Comparison of ENCODE assay signal across 1 cellular context in the genomic region with DNA sequence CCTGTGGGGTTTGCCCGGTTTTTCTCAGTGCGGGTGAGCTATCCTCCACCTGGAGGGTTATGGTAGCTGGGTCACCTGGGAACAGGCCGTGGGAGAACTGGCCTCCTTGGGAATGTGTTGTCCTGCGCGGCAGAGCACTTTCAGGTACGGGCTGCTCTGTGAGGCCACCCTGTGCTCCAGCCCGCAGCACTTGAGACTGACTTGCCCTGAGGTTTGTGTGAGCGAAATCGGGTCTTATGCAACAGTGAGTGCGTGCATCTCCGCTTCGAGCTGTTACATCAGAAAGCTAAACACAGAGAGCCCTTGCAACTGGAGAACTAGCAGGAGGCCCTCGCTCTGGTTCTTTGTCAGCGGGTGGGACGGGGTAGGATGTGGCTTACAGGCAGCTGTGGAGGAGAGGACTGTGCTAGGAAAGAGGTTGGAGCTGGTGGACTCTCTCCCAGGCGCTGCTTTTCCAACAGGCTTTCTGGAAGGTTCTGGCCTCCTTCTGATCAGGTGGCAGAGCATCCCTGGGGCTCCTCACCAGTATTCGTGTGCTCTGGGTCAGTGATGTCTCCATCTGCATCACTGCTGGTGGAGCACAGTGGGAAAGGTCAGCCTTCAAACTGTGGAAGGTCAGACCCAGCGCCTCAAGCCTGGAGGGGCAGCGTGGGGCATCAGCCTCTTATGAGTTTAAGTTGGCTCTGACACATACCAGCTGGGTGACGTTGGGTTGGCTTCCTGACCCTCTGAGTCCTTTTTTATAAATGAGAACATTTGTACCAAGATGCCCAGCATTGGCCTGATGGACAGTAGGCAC.
TF ChIP-seq lines count a peak whose summit lies in the region.

No MANE protein-coding gene starts in this region.

TF ChIP-seq in HepG2, 621 proteins besides CTCF, POLR2A, EP300 and RAD21 (continued from another document and continues in another):
- TF ChIP-seq, protein P1, sequence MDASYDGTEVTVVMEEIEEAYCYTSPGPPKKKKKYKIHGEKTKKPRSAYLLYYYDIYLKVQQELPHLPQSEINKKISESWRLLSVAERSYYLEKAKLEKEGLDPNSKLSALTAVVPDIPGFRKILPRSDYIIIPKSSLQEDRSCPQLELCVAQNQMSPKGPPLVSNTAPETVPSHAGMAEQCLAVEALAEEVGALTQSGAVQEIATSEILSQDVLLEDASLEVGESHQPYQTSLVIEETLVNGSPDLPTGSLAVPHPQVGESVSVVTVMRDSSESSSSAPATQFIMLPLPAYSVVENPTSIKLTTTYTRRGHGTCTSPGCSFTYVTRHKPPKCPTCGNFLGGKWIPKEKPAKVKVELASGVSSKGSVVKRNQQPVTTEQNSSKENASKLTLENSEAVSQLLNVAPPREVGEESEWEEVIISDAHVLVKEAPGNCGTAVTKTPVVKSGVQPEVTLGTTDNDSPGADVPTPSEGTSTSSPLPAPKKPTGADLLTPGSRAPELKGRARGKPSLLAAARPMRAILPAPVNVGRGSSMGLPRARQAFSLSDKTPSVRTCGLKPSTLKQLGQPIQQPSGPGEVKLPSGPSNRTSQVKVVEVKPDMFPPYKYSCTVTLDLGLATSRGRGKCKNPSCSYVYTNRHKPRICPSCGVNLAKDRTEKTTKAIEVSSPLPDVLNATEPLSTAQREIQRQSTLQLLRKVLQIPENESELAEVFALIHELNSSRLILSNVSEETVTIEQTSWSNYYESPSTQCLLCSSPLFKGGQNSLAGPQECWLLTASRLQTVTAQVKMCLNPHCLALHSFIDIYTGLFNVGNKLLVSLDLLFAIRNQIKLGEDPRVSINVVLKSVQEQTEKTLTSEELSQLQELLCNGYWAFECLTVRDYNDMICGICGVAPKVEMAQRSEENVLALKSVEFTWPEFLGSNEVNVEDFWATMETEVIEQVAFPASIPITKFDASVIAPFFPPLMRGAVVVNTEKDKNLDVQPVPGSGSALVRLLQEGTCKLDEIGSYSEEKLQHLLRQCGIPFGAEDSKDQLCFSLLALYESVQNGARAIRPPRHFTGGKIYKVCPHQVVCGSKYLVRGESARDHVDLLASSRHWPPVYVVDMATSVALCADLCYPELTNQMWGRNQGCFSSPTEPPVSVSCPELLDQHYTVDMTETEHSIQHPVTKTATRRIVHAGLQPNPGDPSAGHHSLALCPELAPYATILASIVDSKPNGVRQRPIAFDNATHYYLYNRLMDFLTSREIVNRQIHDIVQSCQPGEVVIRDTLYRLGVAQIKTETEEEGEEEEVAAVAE (CRISPR knock-in tag; IDR thresholded peaks at IDR 0.05; ENCODE audit: borderline replicate concordance) = no peak
- TF ChIP-seq NFE2 (CRISPR knock-in tag; IDR thresholded peaks at IDR 0.05) = no peak
- peak; percentile 41; the same call in 1 of the 2 replicates for TF ChIP-seq HNF4G (IDR thresholded peaks at IDR 0.05; ENCODE audit: borderline replicate concordance, low read depth, low read length)
- TF ChIP-seq HNF4G (CRISPR knock-in tag; IDR thresholded peaks at IDR 0.05; ENCODE audit: borderline replicate concordance, low read depth) = no peak; the same call in 1 of the 2 replicates
- no peak for TF ChIP-seq TSC22D2 (CRISPR knock-in tag; IDR thresholded peaks at IDR 0.05; ENCODE audit: borderline replicate concordance)
- no peak for TF ChIP-seq ZNF430 (CRISPR knock-in tag; IDR thresholded peaks at IDR 0.05)
- TF ChIP-seq, protein P2, sequence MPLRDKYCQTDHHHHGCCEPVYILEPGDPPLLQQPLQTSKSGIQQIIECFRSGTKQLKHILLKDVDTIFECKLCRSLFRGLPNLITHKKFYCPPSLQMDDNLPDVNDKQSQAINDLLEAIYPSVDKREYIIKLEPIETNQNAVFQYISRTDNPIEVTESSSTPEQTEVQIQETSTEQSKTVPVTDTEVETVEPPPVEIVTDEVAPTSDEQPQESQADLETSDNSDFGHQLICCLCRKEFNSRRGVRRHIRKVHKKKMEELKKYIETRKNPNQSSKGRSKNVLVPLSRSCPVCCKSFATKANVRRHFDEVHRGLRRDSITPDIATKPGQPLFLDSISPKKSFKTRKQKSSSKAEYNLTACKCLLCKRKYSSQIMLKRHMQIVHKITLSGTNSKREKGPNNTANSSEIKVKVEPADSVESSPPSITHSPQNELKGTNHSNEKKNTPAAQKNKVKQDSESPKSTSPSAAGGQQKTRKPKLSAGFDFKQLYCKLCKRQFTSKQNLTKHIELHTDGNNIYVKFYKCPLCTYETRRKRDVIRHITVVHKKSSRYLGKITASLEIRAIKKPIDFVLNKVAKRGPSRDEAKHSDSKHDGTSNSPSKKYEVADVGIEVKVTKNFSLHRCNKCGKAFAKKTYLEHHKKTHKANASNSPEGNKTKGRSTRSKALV (CRISPR knock-in tag; IDR thresholded peaks at IDR 0.05) = no peak
- TF ChIP-seq ZNF891 (CRISPR knock-in tag; IDR thresholded peaks at IDR 0.05) = peak; percentile 75
- TF ChIP-seq REL (CRISPR knock-in tag; conservative IDR thresholded peaks at IDR 0.05) = no peak
- TF ChIP-seq, protein P3, sequence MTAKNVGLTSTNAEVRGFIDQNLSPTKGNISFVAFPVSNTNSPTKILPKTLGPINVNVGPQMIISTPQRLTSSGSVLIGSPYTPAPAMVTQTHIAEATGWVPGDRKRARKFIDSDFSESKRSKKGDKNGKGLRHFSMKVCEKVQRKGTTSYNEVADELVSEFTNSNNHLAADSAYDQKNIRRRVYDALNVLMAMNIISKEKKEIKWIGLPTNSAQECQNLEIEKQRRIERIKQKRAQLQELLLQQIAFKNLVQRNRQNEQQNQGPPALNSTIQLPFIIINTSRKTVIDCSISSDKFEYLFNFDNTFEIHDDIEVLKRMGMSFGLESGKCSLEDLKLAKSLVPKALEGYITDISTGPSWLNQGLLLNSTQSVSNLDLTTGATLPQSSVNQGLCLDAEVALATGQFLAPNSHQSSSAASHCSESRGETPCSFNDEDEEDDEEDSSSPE (CRISPR knock-in tag; IDR thresholded peaks at IDR 0.05) = no peak; the same call in 1 of the 2 replicates
- peak; percentile 85; the same call in 1 of the 2 replicates for TF ChIP-seq NRL (CRISPR knock-in tag; IDR thresholded peaks at IDR 0.05; ENCODE audit: borderline replicate concordance)
- TF ChIP-seq ATF7 (IDR thresholded peaks at IDR 0.05) = no peak
- TF ChIP-seq ATF7 (CRISPR knock-in tag; IDR thresholded peaks at IDR 0.05) = 0 out of 2 replicates have a peak, but pooled peaks have one; percentile 43
- TF ChIP-seq ZNF256 (CRISPR knock-in tag; conservative IDR thresholded peaks at IDR 0.05) = no peak
- TF ChIP-seq HIVEP1 (CRISPR knock-in tag; IDR thresholded peaks at IDR 0.05) = no peak
- TF ChIP-seq, protein P4, sequence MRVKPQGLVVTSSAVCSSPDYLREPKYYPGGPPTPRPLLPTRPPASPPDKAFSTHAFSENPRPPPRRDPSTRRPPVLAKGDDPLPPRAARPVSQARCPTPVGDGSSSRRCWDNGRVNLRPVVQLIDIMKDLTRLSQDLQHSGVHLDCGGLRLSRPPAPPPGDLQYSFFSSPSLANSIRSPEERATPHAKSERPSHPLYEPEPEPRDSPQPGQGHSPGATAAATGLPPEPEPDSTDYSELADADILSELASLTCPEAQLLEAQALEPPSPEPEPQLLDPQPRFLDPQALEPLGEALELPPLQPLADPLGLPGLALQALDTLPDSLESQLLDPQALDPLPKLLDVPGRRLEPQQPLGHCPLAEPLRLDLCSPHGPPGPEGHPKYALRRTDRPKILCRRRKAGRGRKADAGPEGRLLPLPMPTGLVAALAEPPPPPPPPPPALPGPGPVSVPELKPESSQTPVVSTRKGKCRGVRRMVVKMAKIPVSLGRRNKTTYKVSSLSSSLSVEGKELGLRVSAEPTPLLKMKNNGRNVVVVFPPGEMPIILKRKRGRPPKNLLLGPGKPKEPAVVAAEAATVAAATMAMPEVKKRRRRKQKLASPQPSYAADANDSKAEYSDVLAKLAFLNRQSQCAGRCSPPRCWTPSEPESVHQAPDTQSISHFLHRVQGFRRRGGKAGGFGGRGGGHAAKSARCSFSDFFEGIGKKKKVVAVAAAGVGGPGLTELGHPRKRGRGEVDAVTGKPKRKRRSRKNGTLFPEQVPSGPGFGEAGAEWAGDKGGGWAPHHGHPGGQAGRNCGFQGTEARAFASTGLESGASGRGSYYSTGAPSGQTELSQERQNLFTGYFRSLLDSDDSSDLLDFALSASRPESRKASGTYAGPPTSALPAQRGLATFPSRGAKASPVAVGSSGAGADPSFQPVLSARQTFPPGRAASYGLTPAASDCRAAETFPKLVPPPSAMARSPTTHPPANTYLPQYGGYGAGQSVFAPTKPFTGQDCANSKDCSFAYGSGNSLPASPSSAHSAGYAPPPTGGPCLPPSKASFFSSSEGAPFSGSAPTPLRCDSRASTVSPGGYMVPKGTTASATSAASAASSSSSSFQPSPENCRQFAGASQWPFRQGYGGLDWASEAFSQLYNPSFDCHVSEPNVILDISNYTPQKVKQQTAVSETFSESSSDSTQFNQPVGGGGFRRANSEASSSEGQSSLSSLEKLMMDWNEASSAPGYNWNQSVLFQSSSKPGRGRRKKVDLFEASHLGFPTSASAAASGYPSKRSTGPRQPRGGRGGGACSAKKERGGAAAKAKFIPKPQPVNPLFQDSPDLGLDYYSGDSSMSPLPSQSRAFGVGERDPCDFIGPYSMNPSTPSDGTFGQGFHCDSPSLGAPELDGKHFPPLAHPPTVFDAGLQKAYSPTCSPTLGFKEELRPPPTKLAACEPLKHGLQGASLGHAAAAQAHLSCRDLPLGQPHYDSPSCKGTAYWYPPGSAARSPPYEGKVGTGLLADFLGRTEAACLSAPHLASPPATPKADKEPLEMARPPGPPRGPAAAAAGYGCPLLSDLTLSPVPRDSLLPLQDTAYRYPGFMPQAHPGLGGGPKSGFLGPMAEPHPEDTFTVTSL (CRISPR knock-in tag; IDR thresholded peaks at IDR 0.05; ENCODE audit: borderline replicate concordance) = no peak
- no peak for TF ChIP-seq NFYB (CRISPR knock-in tag; IDR thresholded peaks at IDR 0.05)
- TF ChIP-seq, protein P5, sequence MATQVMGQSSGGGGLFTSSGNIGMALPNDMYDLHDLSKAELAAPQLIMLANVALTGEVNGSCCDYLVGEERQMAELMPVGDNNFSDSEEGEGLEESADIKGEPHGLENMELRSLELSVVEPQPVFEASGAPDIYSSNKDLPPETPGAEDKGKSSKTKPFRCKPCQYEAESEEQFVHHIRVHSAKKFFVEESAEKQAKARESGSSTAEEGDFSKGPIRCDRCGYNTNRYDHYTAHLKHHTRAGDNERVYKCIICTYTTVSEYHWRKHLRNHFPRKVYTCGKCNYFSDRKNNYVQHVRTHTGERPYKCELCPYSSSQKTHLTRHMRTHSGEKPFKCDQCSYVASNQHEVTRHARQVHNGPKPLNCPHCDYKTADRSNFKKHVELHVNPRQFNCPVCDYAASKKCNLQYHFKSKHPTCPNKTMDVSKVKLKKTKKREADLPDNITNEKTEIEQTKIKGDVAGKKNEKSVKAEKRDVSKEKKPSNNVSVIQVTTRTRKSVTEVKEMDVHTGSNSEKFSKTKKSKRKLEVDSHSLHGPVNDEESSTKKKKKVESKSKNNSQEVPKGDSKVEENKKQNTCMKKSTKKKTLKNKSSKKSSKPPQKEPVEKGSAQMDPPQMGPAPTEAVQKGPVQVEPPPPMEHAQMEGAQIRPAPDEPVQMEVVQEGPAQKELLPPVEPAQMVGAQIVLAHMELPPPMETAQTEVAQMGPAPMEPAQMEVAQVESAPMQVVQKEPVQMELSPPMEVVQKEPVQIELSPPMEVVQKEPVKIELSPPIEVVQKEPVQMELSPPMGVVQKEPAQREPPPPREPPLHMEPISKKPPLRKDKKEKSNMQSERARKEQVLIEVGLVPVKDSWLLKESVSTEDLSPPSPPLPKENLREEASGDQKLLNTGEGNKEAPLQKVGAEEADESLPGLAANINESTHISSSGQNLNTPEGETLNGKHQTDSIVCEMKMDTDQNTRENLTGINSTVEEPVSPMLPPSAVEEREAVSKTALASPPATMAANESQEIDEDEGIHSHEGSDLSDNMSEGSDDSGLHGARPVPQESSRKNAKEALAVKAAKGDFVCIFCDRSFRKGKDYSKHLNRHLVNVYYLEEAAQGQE (IDR thresholded peaks at IDR 0.05; ENCODE audit: borderline replicate concordance in 1 of 2, low read depth in 1 of 2, low read length in 2 of 2) = no peak
- TF ChIP-seq ZFP36 (IDR thresholded peaks at IDR 0.05; ENCODE audit: borderline replicate concordance, low read depth, low read length, partially characterized antibody) = no peak
- TF ChIP-seq RFXANK (CRISPR knock-in tag; IDR thresholded peaks at IDR 0.05) = no peak
- no peak for TF ChIP-seq ZNF781 (CRISPR knock-in tag; IDR thresholded peaks at IDR 0.05; ENCODE audit: borderline replicate concordance, not compliant biosample characterization)
- no peak for TF ChIP-seq ZNF136 (CRISPR knock-in tag; IDR thresholded peaks at IDR 0.05; ENCODE audit: low read depth)
- TF ChIP-seq, protein P6, sequence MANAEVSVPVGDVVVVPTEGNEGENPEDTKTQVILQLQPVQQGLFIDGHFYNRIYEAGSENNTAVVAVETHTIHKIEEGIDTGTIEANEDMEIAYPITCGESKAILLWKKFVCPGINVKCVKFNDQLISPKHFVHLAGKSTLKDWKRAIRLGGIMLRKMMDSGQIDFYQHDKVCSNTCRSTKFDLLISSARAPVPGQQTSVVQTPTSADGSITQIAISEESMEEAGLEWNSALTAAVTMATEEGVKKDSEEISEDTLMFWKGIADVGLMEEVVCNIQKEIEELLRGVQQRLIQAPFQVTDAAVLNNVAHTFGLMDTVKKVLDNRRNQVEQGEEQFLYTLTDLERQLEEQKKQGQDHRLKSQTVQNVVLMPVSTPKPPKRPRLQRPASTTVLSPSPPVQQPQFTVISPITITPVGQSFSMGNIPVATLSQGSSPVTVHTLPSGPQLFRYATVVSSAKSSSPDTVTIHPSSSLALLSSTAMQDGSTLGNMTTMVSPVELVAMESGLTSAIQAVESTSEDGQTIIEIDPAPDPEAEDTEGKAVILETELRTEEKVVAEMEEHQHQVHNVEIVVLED (CRISPR knock-in tag; IDR thresholded peaks at IDR 0.05; ENCODE audit: borderline replicate concordance) = no peak
- no peak for TF ChIP-seq JUN (CRISPR knock-in tag; IDR thresholded peaks at IDR 0.05)
- peak; percentile 58 for TF ChIP-seq POLR2G (IDR thresholded peaks at IDR 0.05; ENCODE audit: low read depth, low read length)
- no peak for TF ChIP-seq MTA3 (CRISPR knock-in tag; IDR thresholded peaks at IDR 0.05)
- TF ChIP-seq, protein P7, sequence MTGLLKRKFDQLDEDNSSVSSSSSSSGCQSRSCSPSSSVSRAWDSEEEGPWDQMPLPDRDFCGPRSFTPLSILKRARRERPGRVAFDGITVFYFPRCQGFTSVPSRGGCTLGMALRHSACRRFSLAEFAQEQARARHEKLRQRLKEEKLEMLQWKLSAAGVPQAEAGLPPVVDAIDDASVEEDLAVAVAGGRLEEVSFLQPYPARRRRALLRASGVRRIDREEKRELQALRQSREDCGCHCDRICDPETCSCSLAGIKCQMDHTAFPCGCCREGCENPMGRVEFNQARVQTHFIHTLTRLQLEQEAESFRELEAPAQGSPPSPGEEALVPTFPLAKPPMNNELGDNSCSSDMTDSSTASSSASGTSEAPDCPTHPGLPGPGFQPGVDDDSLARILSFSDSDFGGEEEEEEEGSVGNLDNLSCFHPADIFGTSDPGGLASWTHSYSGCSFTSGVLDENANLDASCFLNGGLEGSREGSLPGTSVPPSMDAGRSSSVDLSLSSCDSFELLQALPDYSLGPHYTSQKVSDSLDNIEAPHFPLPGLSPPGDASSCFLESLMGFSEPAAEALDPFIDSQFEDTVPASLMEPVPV (CRISPR knock-in tag; IDR thresholded peaks at IDR 0.05) = no peak
- TF ChIP-seq ZNF225 (CRISPR knock-in tag; IDR thresholded peaks at IDR 0.05) = peak; percentile 65; the same call in 1 of the 2 replicates
- no peak for TF ChIP-seq PCBP1 (IDR thresholded peaks at IDR 0.05; ENCODE audit: borderline replicate concordance, low read depth, low read length)
- TF ChIP-seq MYC (CRISPR knock-in tag; IDR thresholded peaks at IDR 0.05; ENCODE audit: borderline replicate concordance) = peak; percentile 58; the same call in 1 of the 2 replicates
- TF ChIP-seq ZNF263 (CRISPR knock-in tag; IDR thresholded peaks at IDR 0.05) = peak; percentile 54; the same call in 1 of the 2 replicates
- 0 out of 2 replicates have a peak, but pooled peaks have one; percentile 39 for TF ChIP-seq ZNF7 (CRISPR knock-in tag; IDR thresholded peaks at IDR 0.05)
